In the genomic region with DNA sequence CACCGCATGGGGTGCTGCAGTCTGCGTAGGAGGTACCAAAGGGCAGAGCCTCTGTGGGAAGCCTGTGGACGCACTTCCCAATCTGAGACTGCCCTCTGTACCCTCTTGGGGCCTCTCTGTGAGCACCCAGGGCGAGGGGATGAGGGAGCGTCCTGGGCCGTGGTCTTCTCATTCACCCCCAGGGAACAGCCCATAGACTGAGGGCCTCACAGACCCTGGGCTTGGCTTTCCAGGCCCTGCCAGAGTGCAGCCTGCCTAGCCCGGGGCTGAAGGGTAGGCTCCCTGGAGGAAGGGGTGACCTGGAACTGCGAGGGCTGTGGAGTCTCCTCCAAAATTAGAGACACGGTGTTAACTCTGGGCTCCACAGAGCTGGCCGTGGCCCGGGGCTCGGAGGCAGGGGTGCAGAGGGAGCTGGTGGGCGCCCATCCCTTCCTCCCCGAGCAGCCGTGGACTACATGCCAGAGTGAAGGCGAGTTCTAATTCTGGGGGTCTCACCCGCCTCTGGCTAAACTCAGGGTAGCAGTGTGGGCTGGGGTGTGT, we compare ENCODE assay signal across 8 cellular contexts. TPM values are rescaled to one million over a fixed set of nuclear protein-coding genes. Genes with fewer than 3 reads are reported as not detected.
DNase-seq lines count a peak whose midpoint lies in the region; ATAC-seq and TF ChIP-seq lines count a peak whose summit lies in the region.

No MANE protein-coding gene starts in this region.

- H3K27me3 ChIP-seq in PC-3 (ENCODE audit: low read length) (no peaks in the 10 kb centered on the region), esophagus muscularis mucosa (no peaks in the 10 kb centered on the region)

- no peak for TF ChIP-seq EP300 in esophagus muscularis mucosa (IDR thresholded peaks at IDR 0.05)

- no peak for TF ChIP-seq CTCF in PC-3 (conservative IDR thresholded peaks at IDR 0.05; ENCODE audit: low read depth, low read length)
- no peak for TF ChIP-seq CTCF in esophagus muscularis mucosa (IDR thresholded peaks at IDR 0.05)

- peak overlapping the region; percentile 66 for H3K9ac ChIP-seq in PC-3 (ENCODE audit: low read length)

- peak overlapping the region; percentile 86 for H3K27ac ChIP-seq in PC-3 (ENCODE audit: low read length)
- H3K27ac ChIP-seq in esophagus muscularis mucosa (replicated peaks in 1 of 4) = peak overlapping the region; percentile 23 to 66 (median 38)
- peak overlapping the region in 20 of 21 experiments; percentile 30 to 91 (median 74) for H3K27ac ChIP-seq in skin epidermis

- no peaks in the 10 kb centered on the region for H3K9me2 ChIP-seq in PC-3 (replicated peaks; ENCODE audit: low read length)

- CTCF ChIA-PET in PC-3 (lab: Charles Lee) = interaction anchor here (1.5 kb wide), 1 partner anchor 78 kb away, joined by 5 read pairs; a partner anchor contains a TSS

- no peaks in the 10 kb centered on the region for H3K79me2 ChIP-seq in PC-3 (ENCODE audit: low read length)

- peaks cover 20% of the 10 kb centered on the region for H3K4me1 ChIP-seq in PC-3 (ENCODE audit: insufficient read depth, low read length)
- H3K4me1 ChIP-seq in esophagus muscularis mucosa = peaks cover 24 to 34% (median 27%) of the 10 kb centered on the region in 4 donors

- intact Hi-C loops in PC-3 (cut with micrococcal nuclease) = loop anchor here (2.0 kb wide), 1 partner anchor 66 kb away; a partner anchor contains a TSS
- intact Hi-C loops in esophagus muscularis mucosa (cut with DNase I) = loop anchor here (5.0 kb wide), 1 partner anchor 67 kb away; a partner anchor contains a TSS

- DNase-seq in PC-3 = no peak
- no peak for DNase-seq in esophagus muscularis mucosa (ENCODE audit: extremely low spot score)
- DNase-seq in NCI-H1436 (lab: John Stamatoyannopoulos, UW) = no peak
- no peak for DNase-seq in NCI-H446 treated with DMSO at 0.1 percent for 48 hours (lab: John Stamatoyannopoulos, UW)

- H3K4me3 ChIP-seq in PC-3 (ENCODE audit: low read length) = peak overlapping the region; percentile 53; the same call in 1 of the 2 replicates
- H3K4me3 ChIP-seq in esophagus muscularis mucosa = peak overlapping the region; percentile 15 to 29 (median 20)
- peak overlapping the region in 1 of 7 experiments; percentile 2 for H3K4me3 ChIP-seq in skin epidermis

- no peaks in the 10 kb centered on the region for H3K9me3 ChIP-seq in PC-3 (ENCODE audit: low read length)
- H3K9me3 ChIP-seq in esophagus muscularis mucosa = no peaks in the 10 kb centered on the region

- 77% methylated on average over 14 of the region's 17 CpGs for WGBS in esophagus muscularis mucosa

- no peaks in the 10 kb centered on the region for H4K20me1 ChIP-seq in PC-3 (ENCODE audit: low read length)

- peak; percentile 4 for ATAC-seq in GM18498 (IDR thresholded peaks at IDR 0.05; ENCODE audit: unreplicated experiment)
- ATAC-seq in PC-3 = no peak; the same call in 1 of the 2 replicates
- no peak for ATAC-seq in HG02973 (IDR thresholded peaks at IDR 0.05; ENCODE audit: unreplicated experiment)
- ATAC-seq in HG02938 (IDR thresholded peaks at IDR 0.05; ENCODE audit: unreplicated experiment) = no peak

- peak overlapping the region; percentile 76 for H3K4me2 ChIP-seq in PC-3 (ENCODE audit: low read length)

- H2AFZ ChIP-seq in PC-3 (ENCODE audit: low read length) = peak overlapping the region; percentile 34; the same call in 1 of the 2 replicates

- H3K36me3 ChIP-seq in PC-3 (ENCODE audit: low read depth, low read length) (peaks cover 4% of the 10 kb centered on the region), esophagus muscularis mucosa (peaks cover 0 to 12% (median 7%) of the 10 kb centered on the region in 4 donors)

- no peak for TF ChIP-seq POLR2A in esophagus muscularis mucosa (IDR thresholded peaks at IDR 0.05; ENCODE audit: low read depth)

- no TSS peak for BruUV-seq in PC-3 (replicated peaks; lab: Mats Ljungman, UMichigan)

- POLR2A ChIA-PET in PC-3 (lab: Charles Lee; ENCODE audit: unreplicated experiment) = no interaction called here

- H3F3A ChIP-seq in PC-3 (ENCODE audit: low read length, unreplicated experiment) = no peaks in the 10 kb centered on the region

RNA-seq across cellular contexts. Expression of a gene that starts 0.5 kb away (rescaled TPM):
- total RNA-seq in PC-3 (2014; rRNA removed) (0.84 and 0.98 TPM in 2 replicates), esophagus muscularis mucosa (1 to 10 TPM in 2 of 4 donors, under 1 TPM in 2; 0.17 to 1.2 (median 0.68) TPM)

RNA-seq across cellular contexts. Expression of a gene that starts 55.7 kb away (rescaled TPM):
- total RNA-seq in PC-3 (2014; rRNA removed) (7.0 and 12.2 TPM in 2 replicates), esophagus muscularis mucosa (1 to 10 TPM in 3 of 4 donors, under 1 TPM in 1; 0.91 to 6.6 (median 2.5) TPM)
